Comparison of ENCODE assay signal across 1 cellular context in the genomic region with DNA sequence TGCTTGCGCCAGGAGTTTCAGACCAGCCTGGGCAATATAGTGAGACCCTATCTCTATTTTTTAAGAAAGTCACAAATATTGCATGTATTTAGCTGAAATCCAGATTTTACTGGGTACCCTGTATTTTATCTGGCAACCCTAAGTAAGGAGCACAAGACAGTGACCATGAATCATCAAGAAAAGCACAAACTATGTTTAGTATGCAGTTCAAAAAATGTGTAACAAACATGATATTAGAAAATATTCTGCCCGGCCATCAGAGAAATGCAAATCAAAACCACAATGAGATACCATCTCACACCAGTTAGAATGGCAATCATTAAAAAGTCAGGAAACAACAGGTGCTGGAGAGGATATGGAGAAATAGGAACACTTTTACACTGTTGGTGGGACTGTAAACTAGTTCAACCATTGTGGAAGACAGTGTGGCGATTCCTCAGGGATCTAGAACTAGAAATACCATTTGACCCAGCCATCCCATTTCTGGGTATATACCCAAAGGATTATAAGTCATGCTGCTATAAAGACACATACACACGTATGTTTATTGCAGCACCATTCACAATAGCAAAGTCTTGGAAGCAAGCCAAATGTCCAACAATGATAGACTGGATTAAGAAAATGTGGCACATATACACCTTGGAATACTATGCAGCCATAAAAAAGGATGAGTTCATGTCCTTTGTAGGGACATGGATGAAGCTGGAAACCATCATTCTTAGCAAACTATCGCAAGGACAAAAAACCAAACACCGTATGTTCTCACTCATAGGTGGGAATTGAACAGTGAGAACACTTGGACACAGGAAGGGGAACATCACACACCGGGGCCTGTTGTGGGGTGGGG.
TF ChIP-seq lines count a peak whose summit lies in the region.

No MANE protein-coding gene starts in this region.

TF ChIP-seq in HEK293, 187 proteins besides CTCF, POLR2A, EP300 and RAD21 (continued from another document):
- TF ChIP-seq, protein P1, sequence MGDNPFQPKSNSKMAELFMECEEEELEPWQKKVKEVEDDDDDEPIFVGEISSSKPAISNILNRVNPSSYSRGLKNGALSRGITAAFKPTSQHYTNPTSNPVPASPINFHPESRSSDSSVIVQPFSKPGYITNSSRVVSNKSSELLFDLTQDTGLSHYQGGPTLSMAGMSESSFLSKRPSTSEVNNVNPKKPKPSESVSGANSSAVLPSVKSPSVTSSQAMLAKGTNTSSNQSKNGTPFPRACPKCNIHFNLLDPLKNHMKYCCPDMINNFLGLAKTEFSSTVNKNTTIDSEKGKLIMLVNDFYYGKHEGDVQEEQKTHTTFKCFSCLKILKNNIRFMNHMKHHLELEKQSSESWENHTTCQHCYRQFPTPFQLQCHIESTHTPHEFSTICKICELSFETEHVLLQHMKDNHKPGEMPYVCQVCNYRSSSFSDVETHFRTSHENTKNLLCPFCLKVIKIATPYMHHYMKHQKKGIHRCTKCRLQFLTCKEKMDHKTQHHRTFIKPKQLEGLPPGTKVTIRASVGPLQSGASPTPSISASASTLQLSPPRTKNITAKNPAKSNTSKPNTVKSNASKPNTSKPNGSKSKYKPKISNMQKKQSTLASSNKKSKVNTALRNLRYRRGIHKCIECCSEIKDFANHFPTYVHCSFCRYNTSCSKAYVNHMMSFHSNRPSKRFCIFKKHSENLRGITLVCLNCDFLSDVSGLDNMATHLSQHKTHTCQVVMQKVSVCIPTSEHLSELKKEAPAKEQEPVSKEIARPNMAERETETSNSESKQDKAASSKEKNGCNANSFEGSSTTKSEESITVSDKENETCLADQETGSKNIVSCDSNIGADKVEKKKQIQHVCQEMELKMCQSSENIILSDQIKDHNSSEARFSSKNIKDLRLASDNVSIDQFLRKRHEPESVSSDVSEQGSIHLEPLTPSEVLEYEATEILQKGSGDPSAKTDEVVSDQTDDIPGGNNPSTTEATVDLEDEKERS (tag by site-specific recombination; IDR thresholded peaks at IDR 0.05) = 0 out of 2 replicates have a peak, but pooled peaks have one; percentile 25
